ENCODE assay signal across 8 cellular contexts in genomic region chr18:50356036-50356945, GRCh38. TPM values are rescaled to one million over a fixed set of nuclear protein-coding genes. Genes with fewer than 3 reads are reported as not detected.
DNase-seq lines count a peak whose midpoint lies in the region; ATAC-seq and TF ChIP-seq lines count a peak whose summit lies in the region.

No MANE protein-coding gene starts in this region.

- peaks cover 8% of the 10 kb centered on the region for H3K4me1 Mint-ChIP-seq in activated CD4-positive, alpha-beta T cell treated with anti-CD3 and anti-CD28 coated beads, Interleukin-2, amount 10 ng/mL, durations not matched to agents 24 days and 14 days

- intact Hi-C loops in activated CD4-positive, alpha-beta T cell treated with anti-CD3 and anti-CD28 coated beads, Interleukin-2, amount 10 ng/mL, durations not matched to agents 24 days and 14 days (cut with micrococcal nuclease), result loop anchor here (5.0 kb wide), 3 partner anchors 34 to 349 kb away; partner anchors contain the start of gene CFAP53
- intact Hi-C loops in esophagus muscularis mucosa (cut with DNase I), result loop anchor here (10.0 kb wide), 3 partner anchors 51 to 411 kb away; no protein-coding TSS in a partner anchor

- WGBS in esophagus muscularis mucosa, result 18% methylated on average over 4 of the region's 4 CpGs

- H3K27me3 ChIP-seq in esophagus muscularis mucosa, result peaks cover 0 to 23% (median 0%) of the 10 kb centered on the region in 4 donors

- H3K36me3 Mint-ChIP-seq in activated CD4-positive, alpha-beta T cell treated with anti-CD3 and anti-CD28 coated beads, Interleukin-2, amount 10 ng/mL, durations not matched to agents 24 days and 14 days (ENCODE audit: low read depth), result no peaks in the 10 kb centered on the region

- TF ChIP-seq EP300 in esophagus muscularis mucosa (IDR thresholded peaks at IDR 0.05), result no peak

- H3K4me1 ChIP-seq in esophagus muscularis mucosa, result no peaks in the 10 kb centered on the region

- H3K27ac ChIP-seq in esophagus muscularis mucosa (replicated peaks in 1 of 4), result no peak overlapping the region

- ATAC-seq in HG02763 (IDR thresholded peaks at IDR 0.05; ENCODE audit: unreplicated experiment), result peak; percentile 56

- H3K4me3 Mint-ChIP-seq in activated CD4-positive, alpha-beta T cell treated with anti-CD3 and anti-CD28 coated beads, Interleukin-2, amount 10 ng/mL, durations not matched to agents 24 days and 14 days, result no peak overlapping the region

- H3K27me3 Mint-ChIP-seq in activated CD4-positive, alpha-beta T cell treated with anti-CD3 and anti-CD28 coated beads, Interleukin-2, amount 10 ng/mL, durations not matched to agents 24 days and 14 days, result peaks cover 29% of the 10 kb centered on the region

- H3K4me3 ChIP-seq in epithelial cell of esophagus (ENCODE audit: low read length) (no peak overlapping the region), esophagus muscularis mucosa (no peak overlapping the region)

- H3K9me3 ChIP-seq in esophagus muscularis mucosa, result no peaks in the 10 kb centered on the region

- peak overlapping the region; percentile 15 for H3K27ac Mint-ChIP-seq in activated CD4-positive, alpha-beta T cell treated with anti-CD3 and anti-CD28 coated beads, Interleukin-2, amount 10 ng/mL, durations not matched to agents 24 days and 14 days

- TF ChIP-seq CTCF in epithelial cell of esophagus (IDR thresholded peaks at IDR 0.05; ENCODE audit: insufficient read depth, low read depth, low read length, missing control alignments) (no peak), esophagus muscularis mucosa (IDR thresholded peaks at IDR 0.05) (no peak)

- peak; percentile 63 for DNase-seq in activated CD4-positive, alpha-beta T cell treated with anti-CD3 and anti-CD28 coated beads, Interleukin-2, amount 10 ng/mL, durations not matched to agents 24 days and 14 days
- no peak for DNase-seq in activated CD4-positive, alpha-beta T cell treated with anti-CD3 and anti-CD28 coated beads for 4 hours
- peak; percentile 77 for DNase-seq in NOMO-1 treated with DMSO at 0.1 percent for 48 hours (lab: John Stamatoyannopoulos, UW; ENCODE audit: unreplicated experiment)
- DNase-seq in epithelial cell of esophagus (ENCODE audit: low read depth), result peak; percentile 61
- no peak for DNase-seq in esophagus muscularis mucosa (ENCODE audit: extremely low spot score)
- DNase-seq in SK-N-DZ (ENCODE audit: low spot score), result no peak
- DNase-seq in stimulated activated CD4-positive, alpha-beta T cell treated with anti-CD3 and anti-CD28 coated beads, Interleukin-2, amount 100 ng/mL, for 48 hours, result no peak

- no peak for TF ChIP-seq POLR2A in esophagus muscularis mucosa (IDR thresholded peaks at IDR 0.05; ENCODE audit: low read depth)

- H3K36me3 ChIP-seq in esophagus muscularis mucosa, result no peaks in the 10 kb centered on the region

- H3K9me3 Mint-ChIP-seq in activated CD4-positive, alpha-beta T cell treated with anti-CD3 and anti-CD28 coated beads, Interleukin-2, amount 10 ng/mL, durations not matched to agents 24 days and 14 days, result no peaks in the 10 kb centered on the region

RNA-seq across cellular contexts. Expression of gene SKA1, which starts 18.6 kb away (rescaled TPM):
- total RNA-seq in activated CD4-positive, alpha-beta T cell treated with anti-CD3 and anti-CD28 coated beads, Interleukin-2, amount 10 ng/mL, durations not matched to agents 24 days and 14 days, result 20.0 and 22.1 TPM in 2 replicates
- not detected for total RNA-seq in esophagus muscularis mucosa
- polyA plus RNA-seq in SK-N-DZ (2014; cell fraction: cytosol; rRNA removed), result 31.9 and 34.4 TPM in 2 replicates
- polyA plus RNA-seq in SK-N-DZ (2014; cell fraction: nucleus; rRNA removed), result 8.1 and 8.9 TPM in 2 replicates

Comparison
In these comparisons a context has a peak if more than half of its experiments do, and no peak if none do; other contexts are left out.
1. DNase-seq: peak in activated CD4-positive, alpha-beta T cell treated with anti-CD3 and anti-CD28 coated beads, Interleukin-2, amount 10 ng/mL, durations not matched to agents 24 days and 14 days (single experiment), NOMO-1 treated with DMSO at 0.1 percent for 48 hours (single experiment) and epithelial cell of esophagus (single experiment); none in activated CD4-positive, alpha-beta T cell treated with anti-CD3 and anti-CD28 coated beads for 4 hours (0 of 2), esophagus muscularis mucosa (single experiment), SK-N-DZ (single experiment) and stimulated activated CD4-positive, alpha-beta T cell treated with anti-CD3 and anti-CD28 coated beads, Interleukin-2, amount 100 ng/mL, for 48 hours (0 of 2).
2. RNA of gene SKA1, which starts 18.6 kb away (total RNA-seq): 20.0 to 22.1 TPM in activated CD4-positive, alpha-beta T cell treated with anti-CD3 and anti-CD28 coated beads, Interleukin-2, amount 10 ng/mL, durations not matched to agents 24 days and 14 days; not detected in esophagus muscularis mucosa; every median in the first group is over 10 times any median in the second.